In the genomic region with DNA sequence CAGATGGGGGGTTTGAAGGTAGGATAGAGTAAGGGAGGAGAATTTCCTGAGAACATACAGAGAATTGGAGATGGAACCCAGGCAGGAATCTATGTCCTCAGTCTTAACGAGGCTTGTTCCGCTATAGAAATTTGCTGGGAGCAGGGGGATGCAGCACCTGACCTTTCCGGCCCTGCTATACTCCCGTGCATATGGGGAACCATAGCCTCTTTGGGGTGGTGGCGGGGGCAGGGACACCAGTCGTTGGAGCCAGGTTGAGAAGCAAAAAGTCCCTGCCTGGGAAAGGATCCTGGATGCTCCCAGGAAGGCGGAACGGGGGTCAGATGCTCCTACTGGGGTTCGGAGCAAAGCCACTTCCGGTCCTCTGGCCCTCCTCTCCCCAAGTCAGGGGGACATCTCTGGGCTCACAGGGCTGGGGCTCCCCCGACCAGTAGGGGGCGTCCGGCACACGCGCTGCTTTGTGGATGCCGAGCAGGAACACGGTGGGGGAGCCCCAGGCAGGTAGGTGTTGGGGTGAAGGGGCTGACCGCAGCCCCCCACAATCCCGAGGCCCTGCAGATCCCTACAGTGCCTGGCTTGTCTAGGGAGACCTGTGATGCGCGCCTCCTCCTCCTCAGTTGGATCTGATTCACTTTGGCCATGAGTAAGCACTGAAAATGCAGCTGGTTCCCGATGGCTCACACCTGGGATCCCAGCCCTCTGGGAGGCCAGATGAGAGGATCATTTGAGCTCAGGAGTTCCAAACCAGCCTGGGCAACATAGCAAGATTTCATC, we compare ENCODE assay signal across 1 cellular context.
TF ChIP-seq lines count a peak whose summit lies in the region.

No MANE protein-coding gene starts in this region.

TF ChIP-seq in HepG2, 621 proteins besides CTCF, POLR2A, EP300 and RAD21 (continued from another document and continues in another):
- TF ChIP-seq TRAFD1 (CRISPR knock-in tag; IDR thresholded peaks at IDR 0.05; ENCODE audit: borderline replicate concordance) (no peak), KLF12 (CRISPR knock-in tag; IDR thresholded peaks at IDR 0.05; ENCODE audit: borderline replicate concordance) (no peak), ZMYM3 (CRISPR knock-in tag; IDR thresholded peaks at IDR 0.05) (peak; percentile 26; the same call in 1 of the 2 replicates), MBNL3 (CRISPR knock-in tag; conservative IDR thresholded peaks at IDR 0.05) (no peak), KDM1A (CRISPR knock-in tag; IDR thresholded peaks at IDR 0.05) (no peak), ZNF781 (CRISPR knock-in tag; IDR thresholded peaks at IDR 0.05; ENCODE audit: borderline replicate concordance, not compliant biosample characterization) (no peak), KDM6A (CRISPR knock-in tag; IDR thresholded peaks at IDR 0.05; ENCODE audit: low read depth) (no peak), PAF1 (CRISPR knock-in tag; IDR thresholded peaks at IDR 0.05) (no peak), KDM3A (CRISPR knock-in tag; IDR thresholded peaks at IDR 0.05; ENCODE audit: low read depth) (no peak), TCF12 (IDR thresholded peaks at IDR 0.05) (no peak), TCF12 (CRISPR knock-in tag; IDR thresholded peaks at IDR 0.05) (no peak), ZNF605 (CRISPR knock-in tag; IDR thresholded peaks at IDR 0.05) (no peak), ZSCAN12 (CRISPR knock-in tag; IDR thresholded peaks at IDR 0.05) (no peak), ZKSCAN8 (CRISPR knock-in tag; IDR thresholded peaks at IDR 0.05; ENCODE audit: borderline replicate concordance) (no peak), FIP1L1 (IDR thresholded peaks at IDR 0.05; ENCODE audit: borderline replicate concordance, insufficient read depth, low read depth, low read length) (no peak), NFE2 (CRISPR knock-in tag; IDR thresholded peaks at IDR 0.05) (no peak), ZBTB43 (CRISPR knock-in tag; conservative IDR thresholded peaks at IDR 0.05) (no peak), ZNF501 (CRISPR knock-in tag; IDR thresholded peaks at IDR 0.05) (no peak), FOXJ3 (CRISPR knock-in tag; IDR thresholded peaks at IDR 0.05; ENCODE audit: borderline replicate concordance) (no peak), ZFP36L1 (CRISPR knock-in tag; IDR thresholded peaks at IDR 0.05) (no peak), MAZ (IDR thresholded peaks at IDR 0.05; ENCODE audit: borderline replicate concordance, low read depth, low read length) (0 out of 2 replicates have a peak, but pooled peaks have one; percentile 36), MAZ (CRISPR knock-in tag; IDR thresholded peaks at IDR 0.05; ENCODE audit: low read depth) (peak; percentile 69), EED (CRISPR knock-in tag; IDR thresholded peaks at IDR 0.05) (no peak), CBX2 (IDR thresholded peaks at IDR 0.05; ENCODE audit: low read depth, low read length) (no peak), CBX2 (CRISPR knock-in tag; IDR thresholded peaks at IDR 0.05; ENCODE audit: low read depth) (no peak), CHD2 (IDR thresholded peaks at IDR 0.05; ENCODE audit: low read depth, low read length) (no peak), ZNF441 (CRISPR knock-in tag; IDR thresholded peaks at IDR 0.05; ENCODE audit: borderline replicate concordance) (no peak), ZNF292 (CRISPR knock-in tag; IDR thresholded peaks at IDR 0.05; ENCODE audit: borderline replicate concordance, low read depth) (no peak), TMF1 (CRISPR knock-in tag; IDR thresholded peaks at IDR 0.05; ENCODE audit: low read depth) (no peak), HOXD1 (CRISPR knock-in tag; IDR thresholded peaks at IDR 0.05) (no peak), FOSL1 (CRISPR knock-in tag; IDR thresholded peaks at IDR 0.05; ENCODE audit: borderline replicate concordance) (no peak), TSC22D2 (CRISPR knock-in tag; IDR thresholded peaks at IDR 0.05; ENCODE audit: borderline replicate concordance) (no peak), ZNF598 (CRISPR knock-in tag; IDR thresholded peaks at IDR 0.05; ENCODE audit: borderline replicate concordance) (no peak), ZNF790 (CRISPR knock-in tag; IDR thresholded peaks at IDR 0.05; ENCODE audit: borderline replicate concordance) (no peak), CBX1 (IDR thresholded peaks at IDR 0.05; ENCODE audit: low read depth) (peak; percentile 26), ZEB1 (IDR thresholded peaks at IDR 0.05; ENCODE audit: insufficient replicate concordance, low read depth) (peak; percentile 32), ZNF710 (CRISPR knock-in tag; IDR thresholded peaks at IDR 0.05; ENCODE audit: borderline replicate concordance) (no peak), ADNP (CRISPR knock-in tag; IDR thresholded peaks at IDR 0.05) (no peak)
- TF ChIP-seq, protein P1, sequence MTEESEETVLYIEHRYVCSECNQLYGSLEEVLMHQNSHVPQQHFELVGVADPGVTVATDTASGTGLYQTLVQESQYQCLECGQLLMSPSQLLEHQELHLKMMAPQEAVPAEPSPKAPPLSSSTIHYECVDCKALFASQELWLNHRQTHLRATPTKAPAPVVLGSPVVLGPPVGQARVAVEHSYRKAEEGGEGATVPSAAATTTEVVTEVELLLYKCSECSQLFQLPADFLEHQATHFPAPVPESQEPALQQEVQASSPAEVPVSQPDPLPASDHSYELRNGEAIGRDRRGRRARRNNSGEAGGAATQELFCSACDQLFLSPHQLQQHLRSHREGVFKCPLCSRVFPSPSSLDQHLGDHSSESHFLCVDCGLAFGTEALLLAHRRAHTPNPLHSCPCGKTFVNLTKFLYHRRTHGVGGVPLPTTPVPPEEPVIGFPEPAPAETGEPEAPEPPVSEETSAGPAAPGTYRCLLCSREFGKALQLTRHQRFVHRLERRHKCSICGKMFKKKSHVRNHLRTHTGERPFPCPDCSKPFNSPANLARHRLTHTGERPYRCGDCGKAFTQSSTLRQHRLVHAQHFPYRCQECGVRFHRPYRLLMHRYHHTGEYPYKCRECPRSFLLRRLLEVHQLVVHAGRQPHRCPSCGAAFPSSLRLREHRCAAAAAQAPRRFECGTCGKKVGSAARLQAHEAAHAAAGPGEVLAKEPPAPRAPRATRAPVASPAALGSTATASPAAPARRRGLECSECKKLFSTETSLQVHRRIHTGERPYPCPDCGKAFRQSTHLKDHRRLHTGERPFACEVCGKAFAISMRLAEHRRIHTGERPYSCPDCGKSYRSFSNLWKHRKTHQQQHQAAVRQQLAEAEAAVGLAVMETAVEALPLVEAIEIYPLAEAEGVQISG (CRISPR knock-in tag; IDR thresholded peaks at IDR 0.05) = peak; percentile 44; the same call in 1 of the 2 replicates
- TF ChIP-seq, protein P2, sequence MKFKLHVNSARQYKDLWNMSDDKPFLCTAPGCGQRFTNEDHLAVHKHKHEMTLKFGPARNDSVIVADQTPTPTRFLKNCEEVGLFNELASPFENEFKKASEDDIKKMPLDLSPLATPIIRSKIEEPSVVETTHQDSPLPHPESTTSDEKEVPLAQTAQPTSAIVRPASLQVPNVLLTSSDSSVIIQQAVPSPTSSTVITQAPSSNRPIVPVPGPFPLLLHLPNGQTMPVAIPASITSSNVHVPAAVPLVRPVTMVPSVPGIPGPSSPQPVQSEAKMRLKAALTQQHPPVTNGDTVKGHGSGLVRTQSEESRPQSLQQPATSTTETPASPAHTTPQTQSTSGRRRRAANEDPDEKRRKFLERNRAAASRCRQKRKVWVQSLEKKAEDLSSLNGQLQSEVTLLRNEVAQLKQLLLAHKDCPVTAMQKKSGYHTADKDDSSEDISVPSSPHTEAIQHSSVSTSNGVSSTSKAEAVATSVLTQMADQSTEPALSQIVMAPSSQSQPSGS (CRISPR knock-in tag; IDR thresholded peaks at IDR 0.05) = no peak
- TF ChIP-seq, protein P3, sequence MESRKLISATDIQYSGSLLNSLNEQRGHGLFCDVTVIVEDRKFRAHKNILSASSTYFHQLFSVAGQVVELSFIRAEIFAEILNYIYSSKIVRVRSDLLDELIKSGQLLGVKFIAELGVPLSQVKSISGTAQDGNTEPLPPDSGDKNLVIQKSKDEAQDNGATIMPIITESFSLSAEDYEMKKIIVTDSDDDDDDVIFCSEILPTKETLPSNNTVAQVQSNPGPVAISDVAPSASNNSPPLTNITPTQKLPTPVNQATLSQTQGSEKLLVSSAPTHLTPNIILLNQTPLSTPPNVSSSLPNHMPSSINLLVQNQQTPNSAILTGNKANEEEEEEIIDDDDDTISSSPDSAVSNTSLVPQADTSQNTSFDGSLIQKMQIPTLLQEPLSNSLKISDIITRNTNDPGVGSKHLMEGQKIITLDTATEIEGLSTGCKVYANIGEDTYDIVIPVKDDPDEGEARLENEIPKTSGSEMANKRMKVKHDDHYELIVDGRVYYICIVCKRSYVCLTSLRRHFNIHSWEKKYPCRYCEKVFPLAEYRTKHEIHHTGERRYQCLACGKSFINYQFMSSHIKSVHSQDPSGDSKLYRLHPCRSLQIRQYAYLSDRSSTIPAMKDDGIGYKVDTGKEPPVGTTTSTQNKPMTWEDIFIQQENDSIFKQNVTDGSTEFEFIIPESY (CRISPR knock-in tag; IDR thresholded peaks at IDR 0.05) = 0 out of 2 replicates have a peak, but pooled peaks have one; percentile 31
- TF ChIP-seq, protein P4, sequence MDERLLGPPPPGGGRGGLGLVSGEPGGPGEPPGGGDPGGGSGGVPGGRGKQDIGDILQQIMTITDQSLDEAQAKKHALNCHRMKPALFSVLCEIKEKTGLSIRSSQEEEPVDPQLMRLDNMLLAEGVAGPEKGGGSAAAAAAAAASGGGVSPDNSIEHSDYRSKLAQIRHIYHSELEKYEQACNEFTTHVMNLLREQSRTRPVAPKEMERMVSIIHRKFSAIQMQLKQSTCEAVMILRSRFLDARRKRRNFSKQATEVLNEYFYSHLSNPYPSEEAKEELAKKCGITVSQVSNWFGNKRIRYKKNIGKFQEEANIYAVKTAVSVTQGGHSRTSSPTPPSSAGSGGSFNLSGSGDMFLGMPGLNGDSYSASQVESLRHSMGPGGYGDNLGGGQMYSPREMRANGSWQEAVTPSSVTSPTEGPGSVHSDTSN (CRISPR knock-in tag; IDR thresholded peaks at IDR 0.05) = no peak
- TF ChIP-seq, protein P5, sequence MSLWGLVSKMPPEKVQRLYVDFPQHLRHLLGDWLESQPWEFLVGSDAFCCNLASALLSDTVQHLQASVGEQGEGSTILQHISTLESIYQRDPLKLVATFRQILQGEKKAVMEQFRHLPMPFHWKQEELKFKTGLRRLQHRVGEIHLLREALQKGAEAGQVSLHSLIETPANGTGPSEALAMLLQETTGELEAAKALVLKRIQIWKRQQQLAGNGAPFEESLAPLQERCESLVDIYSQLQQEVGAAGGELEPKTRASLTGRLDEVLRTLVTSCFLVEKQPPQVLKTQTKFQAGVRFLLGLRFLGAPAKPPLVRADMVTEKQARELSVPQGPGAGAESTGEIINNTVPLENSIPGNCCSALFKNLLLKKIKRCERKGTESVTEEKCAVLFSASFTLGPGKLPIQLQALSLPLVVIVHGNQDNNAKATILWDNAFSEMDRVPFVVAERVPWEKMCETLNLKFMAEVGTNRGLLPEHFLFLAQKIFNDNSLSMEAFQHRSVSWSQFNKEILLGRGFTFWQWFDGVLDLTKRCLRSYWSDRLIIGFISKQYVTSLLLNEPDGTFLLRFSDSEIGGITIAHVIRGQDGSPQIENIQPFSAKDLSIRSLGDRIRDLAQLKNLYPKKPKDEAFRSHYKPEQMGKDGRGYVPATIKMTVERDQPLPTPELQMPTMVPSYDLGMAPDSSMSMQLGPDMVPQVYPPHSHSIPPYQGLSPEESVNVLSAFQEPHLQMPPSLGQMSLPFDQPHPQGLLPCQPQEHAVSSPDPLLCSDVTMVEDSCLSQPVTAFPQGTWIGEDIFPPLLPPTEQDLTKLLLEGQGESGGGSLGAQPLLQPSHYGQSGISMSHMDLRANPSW (CRISPR knock-in tag; IDR thresholded peaks at IDR 0.05; ENCODE audit: borderline replicate concordance) = no peak
- TF ChIP-seq, protein P6, sequence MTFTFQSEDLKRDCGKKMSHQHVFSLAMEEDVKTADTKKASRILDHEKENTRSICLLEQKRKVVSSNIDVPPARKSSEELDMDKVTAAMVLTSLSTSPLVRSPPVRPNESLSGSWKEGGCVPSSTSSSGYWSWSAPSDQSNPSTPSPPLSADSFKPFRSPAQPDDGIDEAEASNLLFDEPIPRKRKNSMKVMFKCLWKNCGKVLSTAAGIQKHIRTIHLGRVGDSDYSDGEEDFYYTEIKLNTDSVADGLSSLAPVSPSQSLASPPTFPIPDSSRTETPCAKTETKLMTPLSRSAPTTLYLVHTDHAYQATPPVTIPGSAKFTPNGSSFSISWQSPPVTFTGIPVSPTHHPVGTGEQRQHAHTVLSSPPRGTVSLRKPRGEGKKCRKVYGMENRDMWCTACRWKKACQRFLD (CRISPR knock-in tag; IDR thresholded peaks at IDR 0.05; ENCODE audit: borderline replicate concordance) = no peak
